1 cellular context compared by ENCODE assay signal in genomic region chr5:173727839-173728778, GRCh38.
TF ChIP-seq lines count a peak whose summit lies in the region.

No MANE protein-coding gene starts in this region.

TF ChIP-seq in HepG2, 621 proteins besides CTCF, POLR2A, EP300 and RAD21 (continued from another document):
- TF ChIP-seq ZNF710 (CRISPR knock-in tag; IDR thresholded peaks at IDR 0.05; ENCODE audit: borderline replicate concordance) = 0 out of 2 replicates have a peak, but pooled peaks have one; percentile 15
- TF ChIP-seq POLR2G (IDR thresholded peaks at IDR 0.05; ENCODE audit: low read depth, low read length) = 0 out of 2 replicates have a peak, but pooled peaks have one; percentile 28
- TF ChIP-seq ZNF691 (CRISPR knock-in tag; IDR thresholded peaks at IDR 0.05; ENCODE audit: borderline replicate concordance, low read depth) = peak; percentile 35; the same call in 1 of the 2 replicates
- TF ChIP-seq SOX13 (IDR thresholded peaks at IDR 0.05) = no peak
- peak in 1 of 2 experiments; percentile 27; a peak in 1 of 4 replicates for TF ChIP-seq SOX13 (CRISPR knock-in tag; conservative IDR thresholded peaks at IDR 0.05 in 1 of 2, IDR thresholded peaks at IDR 0.05 in 1 of 2)
- TF ChIP-seq WIZ (CRISPR knock-in tag; IDR thresholded peaks at IDR 0.05) = 0 out of 2 replicates have a peak, but pooled peaks have one; percentile 54
- TF ChIP-seq USF2 (IDR thresholded peaks at IDR 0.05; ENCODE audit: low read depth, low read length) = 0 out of 2 replicates have a peak, but pooled peaks have one; percentile 3
- TF ChIP-seq USF2 (CRISPR knock-in tag; IDR thresholded peaks at IDR 0.05; ENCODE audit: borderline replicate concordance) = peak; percentile 61; the same call in 1 of the 2 replicates
- TF ChIP-seq PRDM10 (CRISPR knock-in tag; IDR thresholded peaks at IDR 0.05; ENCODE audit: low read depth) = peak; percentile 65; the same call in 1 of the 2 replicates
- TF ChIP-seq ZNF605 (CRISPR knock-in tag; IDR thresholded peaks at IDR 0.05) = 0 out of 2 replicates have a peak, but pooled peaks have one; percentile 13
- no peak for TF ChIP-seq EZH2 (conservative IDR thresholded peaks at IDR 0.05; ENCODE audit: low read depth, low read length)
- TF ChIP-seq FOXK2 (IDR thresholded peaks at IDR 0.05) = no peak
- peak; percentile 37; the same call in 1 of the 2 replicates for TF ChIP-seq ZFX (CRISPR knock-in tag; IDR thresholded peaks at IDR 0.05; ENCODE audit: low read depth)
- peak; percentile 64 for TF ChIP-seq HNF4A (CRISPR knock-in tag; IDR thresholded peaks at IDR 0.05)
- no peak for TF ChIP-seq ZNF589 (CRISPR knock-in tag; conservative IDR thresholded peaks at IDR 0.05)
- TF ChIP-seq ZNF644 (CRISPR knock-in tag; IDR thresholded peaks at IDR 0.05; ENCODE audit: low read depth) = peak; percentile 56
- TF ChIP-seq ZNF292 (CRISPR knock-in tag; IDR thresholded peaks at IDR 0.05; ENCODE audit: borderline replicate concordance, low read depth) = peak; percentile 35; the same call in 1 of the 2 replicates
- TF ChIP-seq ZNF510 (CRISPR knock-in tag; IDR thresholded peaks at IDR 0.05; ENCODE audit: low read depth) = 0 out of 2 replicates have a peak, but pooled peaks have one; percentile 40
- no peak for TF ChIP-seq LCORL (IDR thresholded peaks at IDR 0.05)
- TF ChIP-seq LCORL (CRISPR knock-in tag; IDR thresholded peaks at IDR 0.05) = peak; percentile 33; the same call in 1 of the 2 replicates
- 0 out of 2 replicates have a peak, but pooled peaks have one; percentile 18 for TF ChIP-seq GMEB1 (CRISPR knock-in tag; IDR thresholded peaks at IDR 0.05; ENCODE audit: borderline replicate concordance)
- peak; percentile 42; the same call in 1 of the 2 replicates for TF ChIP-seq ZMYM4 (CRISPR knock-in tag; IDR thresholded peaks at IDR 0.05)
- TF ChIP-seq ZNF512 (CRISPR knock-in tag; IDR thresholded peaks at IDR 0.05) = no peak
- TF ChIP-seq HBP1 (CRISPR knock-in tag; IDR thresholded peaks at IDR 0.05; ENCODE audit: low read depth) = 0 out of 2 replicates have a peak, but pooled peaks have one; percentile 31
- peak; percentile 32; the same call in 1 of the 2 replicates for TF ChIP-seq RARA (CRISPR knock-in tag; IDR thresholded peaks at IDR 0.05)
TF ChIP-seq in HepG2: peak in this region for 34.
